8 cellular contexts compared by ENCODE assay signal in genomic region chr1:180228648-180229482, GRCh38. TPM values are rescaled to one million over a fixed set of nuclear protein-coding genes. Genes with fewer than 3 reads are reported as not detected.
DNase-seq lines count a peak whose midpoint lies in the region; ATAC-seq and TF ChIP-seq lines count a peak whose summit lies in the region.

No MANE protein-coding gene starts in this region.

- peaks cover 0 to 10% of the 10 kb centered on the region in 2 donors for H3K9me3 ChIP-seq in lung (ENCODE audit: control insufficient read depth in 2 of 2, insufficient read depth in 1 of 2, low read length in 1 of 2)

- H3K27ac Mint-ChIP-seq in activated CD4-positive, alpha-beta T cell treated with anti-CD3 and anti-CD28 coated beads, Interleukin-2, amount 10 ng/mL, durations not matched to agents 24 days and 14 days, result peak overlapping the region; percentile 41
- no peak overlapping the region for H3K27ac Mint-ChIP-seq in MCF 10A (ENCODE audit: low read depth, unreplicated experiment)

- 3 to 5% methylated on average over 45 to 57 of the region's 57 CpGs for WGBS in lung, 2 donors
- WGBS in urinary bladder, result 4% methylated on average over 57 of the region's 57 CpGs

- H3K4me1 Mint-ChIP-seq in activated CD4-positive, alpha-beta T cell treated with anti-CD3 and anti-CD28 coated beads, Interleukin-2, amount 10 ng/mL, durations not matched to agents 24 days and 14 days, result peaks cover 15% of the 10 kb centered on the region
- no peaks in the 10 kb centered on the region for H3K4me1 Mint-ChIP-seq in MCF 10A (ENCODE audit: insufficient read depth, unreplicated experiment)

- H3K27ac ChIP-seq in lung (ENCODE audit: low read depth in 1 of 2, low read length in 1 of 2) (no peak overlapping the region), urinary bladder (ENCODE audit: low read depth) (no peak overlapping the region)

- H3K27me3 ChIP-seq in lung (ENCODE audit: control insufficient read depth, insufficient read depth), result peaks cover 23% of the 10 kb centered on the region

- H3K27me3 Mint-ChIP-seq in activated CD4-positive, alpha-beta T cell treated with anti-CD3 and anti-CD28 coated beads, Interleukin-2, amount 10 ng/mL, durations not matched to agents 24 days and 14 days, result peaks cover 75% of the 10 kb centered on the region
- H3K27me3 Mint-ChIP-seq in MCF 10A (ENCODE audit: insufficient read depth, unreplicated experiment), result peaks cover 75% of the 10 kb centered on the region

- intact Hi-C loops in activated CD4-positive, alpha-beta T cell treated with anti-CD3 and anti-CD28 coated beads, Interleukin-2, amount 10 ng/mL, durations not matched to agents 24 days and 14 days (cut with micrococcal nuclease), result no loop called here
- intact Hi-C loops in MCF 10A (cut with micrococcal nuclease), result no loop called here

- TF ChIP-seq CTCF in LNCaP clone FGC (IDR thresholded peaks at IDR 0.05; ENCODE audit: control insufficient read depth, extremely low read depth, insufficient read depth) (no peak), MCF 10A (IDR thresholded peaks at IDR 0.05; ENCODE audit: unreplicated experiment) (no peak), lung (IDR thresholded peaks at IDR 0.05; ENCODE audit: control extremely low read depth, extremely low read depth) (no peak)

- H3K36me3 ChIP-seq in lung (ENCODE audit: control insufficient read depth in 2 of 2, insufficient read depth in 2 of 2, low read length in 2 of 2) (no peaks in the 10 kb centered on the region), urinary bladder (ENCODE audit: insufficient read depth) (no peaks in the 10 kb centered on the region)

- H3K4me3 ChIP-seq in LNCaP clone FGC (ENCODE audit: low read depth, low read length) (peak overlapping the region; percentile 58), lung (peak overlapping the region; percentile 27), urinary bladder (ENCODE audit: low read depth, low read length) (peak overlapping the region; percentile 64)

- H3K36me3 Mint-ChIP-seq in activated CD4-positive, alpha-beta T cell treated with anti-CD3 and anti-CD28 coated beads, Interleukin-2, amount 10 ng/mL, durations not matched to agents 24 days and 14 days (ENCODE audit: low read depth), result no peaks in the 10 kb centered on the region
- no peaks in the 10 kb centered on the region for H3K36me3 Mint-ChIP-seq in MCF 10A (ENCODE audit: insufficient read depth, unreplicated experiment)

- ATAC-seq in lung (ENCODE audit: insufficient read depth, low FRiP score), result no peak

- H3K4me1 ChIP-seq in lung (ENCODE audit: control insufficient read depth in 2 of 2, insufficient read depth in 2 of 2, low read length in 2 of 2) (peaks cover 0 to 17% of the 10 kb centered on the region in 2 donors), urinary bladder (ENCODE audit: insufficient read depth) (no peaks in the 10 kb centered on the region)

- CTCF ChIA-PET in MCF 10A (lab: Yijun Ruan, JAX), result interaction anchor here (0.6 kb wide), 1 partner anchor 71 kb away, joined by 3 read pairs; no protein-coding TSS in a partner anchor

- POLR2A ChIA-PET in MCF 10A (lab: Yijun Ruan, JAX), result no interaction called here

- BruUV-seq in MCF 10A (replicated peaks; lab: Mats Ljungman, UMichigan), result no TSS peak

- peak overlapping the region; percentile 79 for H3K4me3 Mint-ChIP-seq in activated CD4-positive, alpha-beta T cell treated with anti-CD3 and anti-CD28 coated beads, Interleukin-2, amount 10 ng/mL, durations not matched to agents 24 days and 14 days
- peak overlapping the region; percentile 73 for H3K4me3 Mint-ChIP-seq in MCF 10A (ENCODE audit: unreplicated experiment)

- DNase-seq in activated CD4-positive, alpha-beta T cell treated with anti-CD3 and anti-CD28 coated beads, Interleukin-2, amount 10 ng/mL, durations not matched to agents 24 days and 14 days, result peak; percentile 72
- DNase-seq in activated CD4-positive, alpha-beta T cell treated with anti-CD3 and anti-CD28 coated beads, Interleukin-2, amount 50 U/mL, for 1 hour, result no peak
- DNase-seq in LNCaP clone FGC (ENCODE audit: low read depth) (no peak), MCF 10A (ENCODE audit: unreplicated experiment) (no peak), lung (ENCODE audit: low spot score) (no peak), NCI-H2171 treated with DMSO at 0.1 percent for 48 hours (lab: John Stamatoyannopoulos, UW) (no peak), T1000 (lab: John Stamatoyannopoulos, UW) (no peak)

- no peaks in the 10 kb centered on the region for H3K9me3 Mint-ChIP-seq in activated CD4-positive, alpha-beta T cell treated with anti-CD3 and anti-CD28 coated beads, Interleukin-2, amount 10 ng/mL, durations not matched to agents 24 days and 14 days
- H3K9me3 Mint-ChIP-seq in MCF 10A (ENCODE audit: unreplicated experiment), result no peaks in the 10 kb centered on the region

RNA-seq across cellular contexts. Expression of gene LHX4, which starts 1.2 kb away (rescaled TPM):
- total RNA-seq in activated CD4-positive, alpha-beta T cell treated with anti-CD3 and anti-CD28 coated beads, Interleukin-2, amount 10 ng/mL, durations not matched to agents 24 days and 14 days, result not detected in 2 replicates
- total RNA-seq in MCF 10A (2022), result 0.07 TPM in 1 of 2 replicates, not detected in the other
- under 1 TPM in 1 of 2 donors, not detected in 1; 0.03 TPM for total RNA-seq in lung
- under 1 TPM; 0.02 TPM for polyA plus RNA-seq in lung
- total RNA-seq in urinary bladder, result not detected
- 0.03 TPM for polyA plus RNA-seq in urinary bladder
